Comparison of ENCODE assay signal across 31 cellular contexts in genomic region chr1:234018816-234019215, GRCh38.
"Had no signal": no experiment of that assay in that cellular context is flagged by ENCODE, and none has a peak within 500 bp of the region (broad histone marks: within the 10 kb centered on the region; RNA-seq: fewer than 3 reads in every experiment).

No MANE protein-coding gene starts in this region.

- FAIRE-seq: astrocyte, colon, frontal cortex had no signal

- H3K27me3 ChIP-seq: brain microvascular endothelial cell, esophagus squamous epithelium had no signal

- H3K4me1 Mint-ChIP-seq: activated B cell treated with CpG ODN at 0.5 μM for 24 hours; activated T-helper 17 cell treated with anti-CD3 and anti-CD28 coated beads, Interleukin-2, amount 50 U/mL, for 72 hours; T-helper 17 cell had no signal

- H3K4me3 ChIP-seq: esophagus squamous epithelium had no signal

- H3K27ac ChIP-seq: brain microvascular endothelial cell, esophagus squamous epithelium, WERI-Rb-1 had no signal

- DNase-seq: activated B cell treated with CpG ODN at 0.5 μM for 24 hours; activated CD4-positive, alpha-beta T cell treated with anti-CD3 and anti-CD28 coated beads for 48 hours; activated CD4-positive, alpha-beta T cell treated with anti-CD3 and anti-CD28 coated beads, Interleukin-2, amount 50 U/mL, for 1 hour; activated CD4-positive, alpha-beta T cell treated with anti-CD3 and anti-CD28 coated beads, Interleukin-2, amount 50 U/mL, for 48 hours; activated CD8-positive, alpha-beta memory T cell treated with anti-CD3 and anti-CD28 coated beads for 24 hours; activated CD8-positive, alpha-beta T cell treated with anti-CD3 and anti-CD28 coated beads for 36 hours; activated effector memory CD4-positive, alpha-beta T cell treated with Interleukin-2 at 50 U/mL for 16 hours; activated gamma-delta T cell treated with Interleukin-2 at 50 U/mL for 16 hours; activated naive CD4-positive, alpha-beta T cell treated with anti-CD3 and anti-CD28 coated beads, Interleukin-2, amount 50 U/mL, for 16 hours; activated naive CD4-positive, alpha-beta T cell treated with Interleukin-2 at 50 U/mL for 16 hours; activated T-cell treated with anti-CD3 and anti-CD28 coated beads, Interleukin-2, amount 50 U/mL, for 4 hours; amniotic stem cell; anterior cingulate cortex; brain microvascular endothelial cell; caudate nucleus; cortex of kidney; dermis blood vessel endothelial cell; effector CD4-positive, alpha-beta T cell; effector memory CD8-positive, alpha-beta T cell; esophagus squamous epithelium; head of caudate nucleus; T-helper 1 cell; T-helper 17 cell; T1000; WERI-Rb-1 had no signal

- H3K4me3 Mint-ChIP-seq: activated B cell treated with CpG ODN at 0.5 μM for 24 hours; activated CD8-positive, alpha-beta T cell treated with anti-CD3 and anti-CD28 coated beads for 36 hours; activated naive CD8-positive, alpha-beta T cell; activated T-cell treated with anti-CD3 and anti-CD28 coated beads, Interleukin-2, amount 50 U/mL, for 4 hours; activated T-helper 17 cell treated with anti-CD3 and anti-CD28 coated beads, Interleukin-2, amount 50 U/mL, for 72 hours; effector memory CD8-positive, alpha-beta T cell; T-helper 17 cell; T-helper 2 cell treated with Interferon-gamma antibody and Interleukin-4, amounts not matched to agents 5 μg/mL and 100 μg/mL, for 36 hours had no signal

- H3K36me3 ChIP-seq: brain microvascular endothelial cell, esophagus squamous epithelium, WERI-Rb-1 had no signal

- H3K9me3 ChIP-seq: esophagus squamous epithelium had no signal

- H3K27ac Mint-ChIP-seq: activated B cell treated with CpG ODN at 0.5 μM for 24 hours; activated CD8-positive, alpha-beta T cell treated with anti-CD3 and anti-CD28 coated beads for 36 hours; activated naive CD8-positive, alpha-beta T cell; activated T-helper 17 cell treated with anti-CD3 and anti-CD28 coated beads, Interleukin-2, amount 50 U/mL, for 72 hours; effector memory CD8-positive, alpha-beta T cell; T-helper 17 cell; T-helper 2 cell treated with Interferon-gamma antibody and Interleukin-4, amounts not matched to agents 5 μg/mL and 100 μg/mL, for 36 hours had no signal

- H3K9me3 Mint-ChIP-seq: activated CD8-positive, alpha-beta T cell treated with anti-CD3 and anti-CD28 coated beads for 36 hours; activated T-cell treated with anti-CD3 and anti-CD28 coated beads, Interleukin-2, amount 50 U/mL, for 4 hours; activated T-helper 17 cell treated with anti-CD3 and anti-CD28 coated beads, Interleukin-2, amount 50 U/mL, for 72 hours; effector memory CD8-positive, alpha-beta T cell; T-helper 2 cell treated with Interferon-gamma antibody and Interleukin-4, amounts not matched to agents 5 μg/mL and 100 μg/mL, for 36 hours had no signal
